ENCODE assay signal across 8 cellular contexts in the genomic region with DNA sequence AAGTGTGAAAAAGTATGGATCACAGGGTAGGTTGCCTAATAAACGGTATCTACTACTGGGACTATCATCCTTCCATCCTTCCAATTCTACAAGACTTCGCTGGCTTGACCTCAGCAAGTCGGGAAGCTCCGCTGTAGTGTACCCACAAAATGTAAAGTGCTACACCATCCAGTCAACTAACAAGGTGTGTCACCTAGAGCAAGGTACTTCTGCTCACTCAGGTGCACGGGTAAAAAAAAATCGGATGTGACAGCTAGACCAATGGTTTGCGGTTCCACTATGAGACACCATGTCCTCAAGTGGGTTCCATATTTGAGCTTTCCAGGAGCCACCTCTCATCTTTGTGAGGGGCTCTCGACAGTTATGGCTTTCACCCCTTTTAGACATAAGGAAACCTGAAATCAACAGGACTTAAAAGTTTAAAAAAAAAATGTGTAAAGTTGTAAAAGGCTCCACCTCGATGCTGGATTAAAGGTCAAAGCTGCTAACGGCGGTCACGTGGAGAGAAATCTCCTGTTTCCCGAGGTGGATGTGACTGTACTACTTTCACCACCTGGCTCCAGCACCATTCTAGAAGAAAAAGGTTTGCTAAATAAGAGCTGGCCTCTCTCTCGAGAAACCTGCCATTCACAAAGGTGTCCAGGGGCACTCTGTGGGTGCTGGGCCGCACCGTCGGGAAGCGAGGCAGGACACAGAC. TPM values are rescaled to one million over a fixed set of nuclear protein-coding genes. Genes with fewer than 3 reads are reported as not detected.
A peak's percentile ranks its signal among the peaks of the same experiment; 100 is the strongest.
DNase-seq lines count a peak whose midpoint lies in the region; ATAC-seq, FAIRE-seq and TF ChIP-seq lines count a peak whose summit lies in the region.

No MANE protein-coding gene starts in this region.

- peak overlapping the region; percentile 89 for H3K27ac ChIP-seq in colonic mucosa

- no peaks in the 10 kb centered on the region for H3K9me3 Mint-ChIP-seq in nephron

- no peaks in the 10 kb centered on the region for H3K36me3 ChIP-seq in colonic mucosa

- H3K4me3 ChIP-seq in colonic mucosa, result peak overlapping the region; percentile 82

- H3K27me3 ChIP-seq in colonic mucosa, result no peaks in the 10 kb centered on the region

- H3K9ac ChIP-seq in colonic mucosa (ENCODE audit: low read depth in 2 of 2, low read length in 2 of 2), result peak overlapping the region; percentile 91 to 92

- H3K4me1 Mint-ChIP-seq in nephron, result peaks cover 59% of the 10 kb centered on the region

- no peaks in the 10 kb centered on the region for H3K27me3 Mint-ChIP-seq in nephron (ENCODE audit: low read depth)

- peaks cover 4% of the 10 kb centered on the region for H3K4me1 ChIP-seq in colonic mucosa

- peak; percentile 52 for FAIRE-seq in GM19239 (lab: Jason Lieb, UNC)

- TF ChIP-seq POLR2A in GM18505 (IDR thresholded peaks at IDR 0.05; ENCODE audit: borderline replicate concordance, extremely low read depth, insufficient read depth, insufficient read length), result no peak

- DNase-seq in GM19239 (ENCODE audit: insufficient read length, low spot score) (no peak), NAMALWA (ENCODE audit: low spot score) (peak; percentile 43), colonic mucosa (peak; percentile 58), midbrain (lab: John Stamatoyannopoulos, UW) (no peak), foreskin melanocyte (no peak)

- TF ChIP-seq CTCF in colonic mucosa (IDR thresholded peaks at IDR 0.05) (no peak), nephron (IDR thresholded peaks at IDR 0.05; ENCODE audit: unreplicated experiment in 3 of 3) (no peak)

- H3K27ac Mint-ChIP-seq in nephron, result peak overlapping the region; percentile 43 to 93 (median 79)

- H3K9me3 ChIP-seq in colonic mucosa, result no peaks in the 10 kb centered on the region

- no peak for ATAC-seq in GM18505 (IDR thresholded peaks at IDR 0.05; ENCODE audit: unreplicated experiment)
- ATAC-seq in GM18868 (IDR thresholded peaks at IDR 0.05; ENCODE audit: unreplicated experiment), result no peak

- peaks cover 58% of the 10 kb centered on the region for H3K36me3 Mint-ChIP-seq in nephron (ENCODE audit: low read depth)

- peak overlapping the region; percentile 89 to 97 (median 95) for H3K4me3 Mint-ChIP-seq in nephron

- intact Hi-C loops in colonic mucosa (cut with DNase I), result no loop called here

RNA-seq across cellular contexts. Expression of gene ATP5F1E, which starts 0.7 kb away (rescaled TPM):
- 10 to 100 TPM; 75.0 to 94.1 TPM for total RNA-seq in colonic mucosa

RNA-seq across cellular contexts. Expression of gene PRELID3B, which starts 11.1 kb away (rescaled TPM):
- total RNA-seq in colonic mucosa, result 100 to 1,000 TPM; 138 to 141 TPM

RNA-seq across cellular contexts. Expression of gene TUBB1, which starts 12.2 kb away (rescaled TPM):
- not detected for total RNA-seq in colonic mucosa

RNA-seq across cellular contexts. Expression of gene CTSZ, which starts 24.4 kb away (rescaled TPM):
- 100 to 1,000 TPM; 274 to 303 TPM for total RNA-seq in colonic mucosa

RNA-seq across cellular contexts. Expression of gene NELFCD, which starts 50.4 kb away (rescaled TPM):
- 10 to 100 TPM; 47.1 to 64.4 TPM for total RNA-seq in colonic mucosa

Comparison
In these comparisons a context has a peak if more than half of its experiments do, and no peak if none do; other contexts are left out.
1. DNase-seq: peak in NAMALWA (single experiment) and colonic mucosa (single experiment); none in GM19239 (single experiment), midbrain (single experiment) and foreskin melanocyte (single experiment).